In the genomic region with DNA sequence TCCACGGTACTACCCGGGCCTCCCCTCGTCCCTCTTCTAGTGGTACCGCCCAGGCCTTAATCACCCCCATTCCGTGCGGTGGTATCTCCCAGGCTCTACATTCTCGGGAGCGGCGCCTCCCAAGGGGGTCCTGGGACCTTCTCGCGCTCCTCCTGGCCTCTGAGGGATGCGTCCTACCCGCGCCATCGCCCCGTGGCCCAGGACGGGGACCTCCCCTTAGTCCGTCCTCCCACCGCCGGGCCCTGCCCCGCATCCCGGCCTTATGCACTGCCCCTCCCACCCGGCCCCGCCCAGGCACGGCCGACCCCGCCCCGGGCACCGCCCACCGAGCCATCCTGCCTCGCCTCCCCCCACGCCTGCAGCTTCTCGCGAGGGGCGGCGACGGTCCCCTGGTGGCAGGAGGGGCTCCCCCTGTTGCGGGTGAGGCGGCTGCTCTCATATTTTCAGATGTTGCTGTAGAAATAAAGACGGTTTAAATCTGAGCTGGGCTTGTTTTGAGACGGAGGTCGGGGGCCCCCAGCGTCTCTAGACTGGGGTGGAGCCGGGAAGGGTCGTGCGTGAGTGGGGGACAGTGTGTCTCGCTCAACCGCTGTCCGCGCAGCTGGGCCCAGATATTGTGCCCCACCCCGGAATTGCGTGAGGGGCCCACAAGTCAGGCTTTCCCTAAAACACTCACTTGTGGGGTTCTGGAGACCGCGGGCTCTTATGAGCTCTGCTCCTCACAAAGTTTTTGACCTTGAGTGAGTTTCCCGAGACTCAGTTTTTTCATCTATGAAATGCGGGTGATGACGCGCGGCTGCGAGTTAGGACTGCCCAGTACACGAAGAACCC, we compare ENCODE assay signal across 1 cellular context.
TF ChIP-seq lines count a peak whose summit lies in the region.

No MANE protein-coding gene starts in this region.

TF ChIP-seq in HepG2, 621 proteins besides CTCF, POLR2A, EP300 and RAD21 (continues in another document):
- TF ChIP-seq ZNF263 (CRISPR knock-in tag; IDR thresholded peaks at IDR 0.05) = peak; percentile 44; the same call in 1 of the 2 replicates
- TF ChIP-seq KLF12 (CRISPR knock-in tag; IDR thresholded peaks at IDR 0.05; ENCODE audit: borderline replicate concordance) = 0 out of 2 replicates have a peak, but pooled peaks have one; percentile 72
- 0 out of 2 replicates have a peak, but pooled peaks have one; percentile 25 for TF ChIP-seq RFXAP (CRISPR knock-in tag; IDR thresholded peaks at IDR 0.05; ENCODE audit: borderline replicate concordance)
- peak; percentile 73 for TF ChIP-seq ZNF781 (CRISPR knock-in tag; IDR thresholded peaks at IDR 0.05; ENCODE audit: borderline replicate concordance, not compliant biosample characterization)
- TF ChIP-seq GATAD2A (CRISPR knock-in tag; IDR thresholded peaks at IDR 0.05) = peak; percentile 11; the same call in 1 of the 2 replicates
- peak; percentile 61; the same call in 1 of the 2 replicates for TF ChIP-seq DRAP1 (CRISPR knock-in tag; IDR thresholded peaks at IDR 0.05)
- TF ChIP-seq, protein P1, sequence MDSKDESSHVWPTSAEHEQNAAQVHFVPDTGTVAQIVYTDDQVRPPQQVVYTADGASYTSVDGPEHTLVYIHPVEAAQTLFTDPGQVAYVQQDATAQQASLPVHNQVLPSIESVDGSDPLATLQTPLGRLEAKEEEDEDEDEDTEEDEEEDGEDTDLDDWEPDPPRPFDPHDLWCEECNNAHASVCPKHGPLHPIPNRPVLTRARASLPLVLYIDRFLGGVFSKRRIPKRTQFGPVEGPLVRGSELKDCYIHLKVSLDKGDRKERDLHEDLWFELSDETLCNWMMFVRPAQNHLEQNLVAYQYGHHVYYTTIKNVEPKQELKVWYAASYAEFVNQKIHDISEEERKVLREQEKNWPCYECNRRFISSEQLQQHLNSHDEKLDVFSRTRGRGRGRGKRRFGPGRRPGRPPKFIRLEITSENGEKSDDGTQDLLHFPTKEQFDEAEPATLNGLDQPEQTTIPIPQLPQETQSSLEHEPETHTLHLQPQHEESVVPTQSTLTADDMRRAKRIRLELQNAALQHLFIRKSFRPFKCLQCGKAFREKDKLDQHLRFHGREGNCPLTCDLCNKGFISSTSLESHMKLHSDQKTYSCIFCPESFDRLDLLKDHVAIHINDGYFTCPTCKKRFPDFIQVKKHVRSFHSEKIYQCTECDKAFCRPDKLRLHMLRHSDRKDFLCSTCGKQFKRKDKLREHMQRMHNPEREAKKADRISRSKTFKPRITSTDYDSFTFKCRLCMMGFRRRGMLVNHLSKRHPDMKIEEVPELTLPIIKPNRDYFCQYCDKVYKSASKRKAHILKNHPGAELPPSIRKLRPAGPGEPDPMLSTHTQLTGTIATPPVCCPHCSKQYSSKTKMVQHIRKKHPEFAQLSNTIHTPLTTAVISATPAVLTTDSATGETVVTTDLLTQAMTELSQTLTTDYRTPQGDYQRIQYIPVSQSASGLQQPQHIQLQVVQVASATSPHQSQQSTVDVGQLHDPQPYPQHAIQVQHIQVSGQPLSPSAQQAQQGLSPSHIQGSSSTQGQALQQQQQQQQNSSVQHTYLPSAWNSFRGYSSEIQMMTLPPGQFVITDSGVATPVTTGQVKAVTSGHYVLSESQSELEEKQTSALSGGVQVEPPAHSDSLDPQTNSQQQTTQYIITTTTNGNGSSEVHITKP (CRISPR knock-in tag; IDR thresholded peaks at IDR 0.05; ENCODE audit: low read depth) = peak; percentile 98
- TF ChIP-seq ZNF136 (CRISPR knock-in tag; IDR thresholded peaks at IDR 0.05; ENCODE audit: low read depth) = peak; percentile 32; the same call in 1 of the 2 replicates
- TF ChIP-seq ZNF564 (CRISPR knock-in tag; IDR thresholded peaks at IDR 0.05) = 0 out of 2 replicates have a peak, but pooled peaks have one; percentile 33
- peak; percentile 5; the same call in 1 of the 2 replicates for TF ChIP-seq KDM5B (CRISPR knock-in tag; IDR thresholded peaks at IDR 0.05; ENCODE audit: borderline replicate concordance)
- no peak for TF ChIP-seq RORA (CRISPR knock-in tag; IDR thresholded peaks at IDR 0.05)
- no peak for TF ChIP-seq ZNF841 (CRISPR knock-in tag; IDR thresholded peaks at IDR 0.05; ENCODE audit: borderline replicate concordance)
- TF ChIP-seq CHD2 (IDR thresholded peaks at IDR 0.05; ENCODE audit: low read depth, low read length) = peak; percentile 94
- peak; percentile 37; the same call in 1 of the 2 replicates for TF ChIP-seq ZNF350 (CRISPR knock-in tag; IDR thresholded peaks at IDR 0.05; ENCODE audit: borderline replicate concordance, low read depth)
- no peak for TF ChIP-seq PAF1 (CRISPR knock-in tag; IDR thresholded peaks at IDR 0.05)
- peak; percentile 36; the same call in 1 of the 2 replicates for TF ChIP-seq HOXA5 (CRISPR knock-in tag; IDR thresholded peaks at IDR 0.05)
- TF ChIP-seq PHF5A (CRISPR knock-in tag; IDR thresholded peaks at IDR 0.05; ENCODE audit: low read depth, unreplicated experiment) = no peak
- peak; percentile 34 for TF ChIP-seq DBP (CRISPR knock-in tag; IDR thresholded peaks at IDR 0.05; ENCODE audit: not compliant biosample characterization)
- TF ChIP-seq KDM2A (CRISPR knock-in tag; IDR thresholded peaks at IDR 0.05; ENCODE audit: borderline replicate concordance, low read depth) = peak; percentile 80
- no peak for TF ChIP-seq KAT8 (CRISPR knock-in tag; IDR thresholded peaks at IDR 0.05)
- TF ChIP-seq PHF8 (CRISPR knock-in tag; IDR thresholded peaks at IDR 0.05) = peak; percentile 35
- TF ChIP-seq, protein P2, sequence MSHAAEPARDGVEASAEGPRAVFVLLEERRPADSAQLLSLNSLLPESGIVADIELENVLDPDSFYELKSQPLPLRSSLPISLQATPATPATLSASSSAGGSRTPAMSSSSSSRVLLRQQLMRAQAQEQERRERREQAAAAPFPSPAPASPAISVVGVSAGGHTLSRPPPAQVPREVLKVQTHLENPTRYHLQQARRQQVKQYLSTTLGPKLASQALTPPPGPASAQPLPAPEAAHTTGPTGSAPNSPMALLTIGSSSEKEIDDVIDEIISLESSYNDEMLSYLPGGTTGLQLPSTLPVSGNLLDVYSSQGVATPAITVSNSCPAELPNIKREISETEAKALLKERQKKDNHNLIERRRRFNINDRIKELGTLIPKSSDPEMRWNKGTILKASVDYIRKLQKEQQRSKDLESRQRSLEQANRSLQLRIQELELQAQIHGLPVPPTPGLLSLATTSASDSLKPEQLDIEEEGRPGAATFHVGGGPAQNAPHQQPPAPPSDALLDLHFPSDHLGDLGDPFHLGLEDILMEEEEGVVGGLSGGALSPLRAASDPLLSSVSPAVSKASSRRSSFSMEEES (CRISPR knock-in tag; IDR thresholded peaks at IDR 0.05) = no peak
- peak; percentile 17; the same call in 1 of the 2 replicates for TF ChIP-seq MYC (CRISPR knock-in tag; IDR thresholded peaks at IDR 0.05; ENCODE audit: borderline replicate concordance)
- no peak for TF ChIP-seq NCOR1 (IDR thresholded peaks at IDR 0.05; ENCODE audit: borderline replicate concordance, low read length)
- no peak for TF ChIP-seq ZNF674 (CRISPR knock-in tag; IDR thresholded peaks at IDR 0.05; ENCODE audit: low read depth)
- TF ChIP-seq ZNF441 (CRISPR knock-in tag; IDR thresholded peaks at IDR 0.05; ENCODE audit: borderline replicate concordance) = no peak
- TF ChIP-seq ZNF367 (CRISPR knock-in tag; IDR thresholded peaks at IDR 0.05; ENCODE audit: borderline replicate concordance) = 0 out of 2 replicates have a peak, but pooled peaks have one; percentile 45
- TF ChIP-seq MEIS1 (CRISPR knock-in tag; IDR thresholded peaks at IDR 0.05; ENCODE audit: borderline replicate concordance) = 0 out of 2 replicates have a peak, but pooled peaks have one; percentile 40
- no peak for TF ChIP-seq ZNF703 (CRISPR knock-in tag; IDR thresholded peaks at IDR 0.05; ENCODE audit: borderline replicate concordance)
- TF ChIP-seq, protein P3, sequence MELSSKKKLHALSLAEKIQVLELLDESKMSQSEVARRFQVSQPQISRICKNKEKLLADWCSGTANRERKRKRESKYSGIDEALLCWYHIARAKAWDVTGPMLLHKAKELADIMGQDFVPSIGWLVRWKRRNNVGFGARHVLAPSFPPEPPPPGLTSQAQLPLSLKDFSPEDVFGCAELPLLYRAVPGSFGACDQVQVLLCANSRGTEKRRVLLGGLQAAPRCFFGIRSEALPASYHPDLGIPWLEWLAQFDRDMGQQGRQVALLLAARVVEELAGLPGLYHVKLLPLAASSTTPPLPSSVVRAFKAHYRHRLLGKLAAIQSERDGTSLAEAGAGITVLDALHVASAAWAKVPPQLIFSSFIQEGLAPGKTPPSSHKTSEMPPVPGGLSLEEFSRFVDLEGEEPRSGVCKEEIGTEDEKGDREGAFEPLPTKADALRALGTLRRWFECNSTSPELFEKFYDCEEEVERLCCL (CRISPR knock-in tag; IDR thresholded peaks at IDR 0.05; ENCODE audit: borderline replicate concordance) = peak; percentile 42; the same call in 1 of the 2 replicates
- TF ChIP-seq MEIS2 (CRISPR knock-in tag; IDR thresholded peaks at IDR 0.05) = 0 out of 2 replicates have a peak, but pooled peaks have one; percentile 43
- TF ChIP-seq MAZ (IDR thresholded peaks at IDR 0.05; ENCODE audit: borderline replicate concordance, low read depth, low read length) = 0 out of 2 replicates have a peak, but pooled peaks have one; percentile 2
- TF ChIP-seq MAZ (CRISPR knock-in tag; IDR thresholded peaks at IDR 0.05; ENCODE audit: low read depth) = peak; percentile 23; the same call in 1 of the 2 replicates
- peak; percentile 86 for TF ChIP-seq ZNF235 (CRISPR knock-in tag; IDR thresholded peaks at IDR 0.05; ENCODE audit: borderline replicate concordance)
- TF ChIP-seq PITX1 (CRISPR knock-in tag; IDR thresholded peaks at IDR 0.05) = no peak
- TF ChIP-seq, protein P4, sequence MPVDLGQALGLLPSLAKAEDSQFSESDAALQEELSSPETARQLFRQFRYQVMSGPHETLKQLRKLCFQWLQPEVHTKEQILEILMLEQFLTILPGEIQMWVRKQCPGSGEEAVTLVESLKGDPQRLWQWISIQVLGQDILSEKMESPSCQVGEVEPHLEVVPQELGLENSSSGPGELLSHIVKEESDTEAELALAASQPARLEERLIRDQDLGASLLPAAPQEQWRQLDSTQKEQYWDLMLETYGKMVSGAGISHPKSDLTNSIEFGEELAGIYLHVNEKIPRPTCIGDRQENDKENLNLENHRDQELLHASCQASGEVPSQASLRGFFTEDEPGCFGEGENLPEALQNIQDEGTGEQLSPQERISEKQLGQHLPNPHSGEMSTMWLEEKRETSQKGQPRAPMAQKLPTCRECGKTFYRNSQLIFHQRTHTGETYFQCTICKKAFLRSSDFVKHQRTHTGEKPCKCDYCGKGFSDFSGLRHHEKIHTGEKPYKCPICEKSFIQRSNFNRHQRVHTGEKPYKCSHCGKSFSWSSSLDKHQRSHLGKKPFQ (CRISPR knock-in tag; IDR thresholded peaks at IDR 0.05; ENCODE audit: insufficient replicate concordance) = peak; percentile 39
- 0 out of 2 replicates have a peak, but pooled peaks have one; percentile 48 for TF ChIP-seq ZSCAN31 (CRISPR knock-in tag; IDR thresholded peaks at IDR 0.05; ENCODE audit: low read depth)
- TF ChIP-seq PTBP1 (IDR thresholded peaks at IDR 0.05; ENCODE audit: low read depth, low read length, poor library complexity, severe bottlenecking) = peak; percentile 13
- TF ChIP-seq ZBTB34 (CRISPR knock-in tag; IDR thresholded peaks at IDR 0.05) = no peak
- TF ChIP-seq, protein P5, sequence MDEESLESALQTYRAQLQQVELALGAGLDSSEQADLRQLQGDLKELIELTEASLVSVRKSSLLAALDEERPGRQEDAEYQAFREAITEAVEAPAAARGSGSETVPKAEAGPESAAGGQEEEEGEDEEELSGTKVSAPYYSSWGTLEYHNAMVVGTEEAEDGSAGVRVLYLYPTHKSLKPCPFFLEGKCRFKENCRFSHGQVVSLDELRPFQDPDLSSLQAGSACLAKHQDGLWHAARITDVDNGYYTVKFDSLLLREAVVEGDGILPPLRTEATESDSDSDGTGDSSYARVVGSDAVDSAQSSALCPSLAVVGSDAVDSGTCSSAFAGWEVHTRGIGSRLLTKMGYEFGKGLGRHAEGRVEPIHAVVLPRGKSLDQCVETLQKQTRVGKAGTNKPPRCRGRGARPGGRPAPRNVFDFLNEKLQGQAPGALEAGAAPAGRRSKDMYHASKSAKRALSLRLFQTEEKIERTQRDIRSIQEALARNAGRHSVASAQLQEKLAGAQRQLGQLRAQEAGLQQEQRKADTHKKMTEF (CRISPR knock-in tag; IDR thresholded peaks at IDR 0.05) = peak; percentile 2; the same call in 1 of the 2 replicates
- TF ChIP-seq PCBP1 (IDR thresholded peaks at IDR 0.05; ENCODE audit: borderline replicate concordance, low read depth, low read length) = 0 out of 2 replicates have a peak, but pooled peaks have one; percentile 35
- TF ChIP-seq ZNF343 (CRISPR knock-in tag; IDR thresholded peaks at IDR 0.05) = 0 out of 2 replicates have a peak, but pooled peaks have one; percentile 12
- TF ChIP-seq ZNF501 (CRISPR knock-in tag; IDR thresholded peaks at IDR 0.05) = peak; percentile 54; the same call in 1 of the 2 replicates
- TF ChIP-seq HNF1B (CRISPR knock-in tag; IDR thresholded peaks at IDR 0.05) = no peak
- no peak for TF ChIP-seq ATM (IDR thresholded peaks at IDR 0.05; ENCODE audit: borderline replicate concordance)
- no peak for TF ChIP-seq YEATS2 (CRISPR knock-in tag; IDR thresholded peaks at IDR 0.05; ENCODE audit: borderline replicate concordance)
- 0 out of 2 replicates have a peak, but pooled peaks have one; percentile 16 for TF ChIP-seq AKAP8 (CRISPR knock-in tag; IDR thresholded peaks at IDR 0.05)
